ENCODE assay signal across 1 cellular context in genomic region chr20:50523552-50524167, GRCh38.
TF ChIP-seq lines count a peak whose summit lies in the region.

No MANE protein-coding gene starts in this region.

TF ChIP-seq in GM12878, 131 proteins besides CTCF, POLR2A, EP300 and RAD21 (continued from another document):
- TF ChIP-seq MLLT1 (IDR thresholded peaks at IDR 0.05) (no peak), SREBF2 (IDR thresholded peaks at IDR 0.05; ENCODE audit: low read length) (no peak), MTA2 (IDR thresholded peaks at IDR 0.05; ENCODE audit: low read depth) (no peak), IKZF1 (conservative IDR thresholded peaks at IDR 0.05) (0 out of 2 replicates have a peak, but pooled peaks have one; percentile 27), ZSCAN29 (IDR thresholded peaks at IDR 0.05) (no peak), SPI1 (IDR thresholded peaks at IDR 0.05; ENCODE audit: borderline replicate concordance, insufficient read depth, low read depth, low read length) (peak; percentile 68), CREB1 (IDR thresholded peaks at IDR 0.05; ENCODE audit: low read depth) (0 out of 2 replicates have a peak, but pooled peaks have one; percentile 25), POLR2AphosphoS5 (IDR thresholded peaks at IDR 0.05; ENCODE audit: low read length) (no peak), TBL1XR1 (IDR thresholded peaks at IDR 0.05; ENCODE audit: low read depth, low read length) (no peak), ZNF622 (IDR thresholded peaks at IDR 0.05) (no peak), PBX3 (IDR thresholded peaks at IDR 0.05; ENCODE audit: insufficient replicate concordance, low read depth, low read length) (no peak), SUPT20H (IDR thresholded peaks at IDR 0.05; ENCODE audit: borderline replicate concordance, control insufficient read depth, low read depth, low read length) (no peak), POU2F2 (IDR thresholded peaks at IDR 0.05; ENCODE audit: borderline replicate concordance, low read depth, low read length) (0 out of 3 replicates have a peak, but pooled peaks have one; percentile 44)
